In the genomic region with DNA sequence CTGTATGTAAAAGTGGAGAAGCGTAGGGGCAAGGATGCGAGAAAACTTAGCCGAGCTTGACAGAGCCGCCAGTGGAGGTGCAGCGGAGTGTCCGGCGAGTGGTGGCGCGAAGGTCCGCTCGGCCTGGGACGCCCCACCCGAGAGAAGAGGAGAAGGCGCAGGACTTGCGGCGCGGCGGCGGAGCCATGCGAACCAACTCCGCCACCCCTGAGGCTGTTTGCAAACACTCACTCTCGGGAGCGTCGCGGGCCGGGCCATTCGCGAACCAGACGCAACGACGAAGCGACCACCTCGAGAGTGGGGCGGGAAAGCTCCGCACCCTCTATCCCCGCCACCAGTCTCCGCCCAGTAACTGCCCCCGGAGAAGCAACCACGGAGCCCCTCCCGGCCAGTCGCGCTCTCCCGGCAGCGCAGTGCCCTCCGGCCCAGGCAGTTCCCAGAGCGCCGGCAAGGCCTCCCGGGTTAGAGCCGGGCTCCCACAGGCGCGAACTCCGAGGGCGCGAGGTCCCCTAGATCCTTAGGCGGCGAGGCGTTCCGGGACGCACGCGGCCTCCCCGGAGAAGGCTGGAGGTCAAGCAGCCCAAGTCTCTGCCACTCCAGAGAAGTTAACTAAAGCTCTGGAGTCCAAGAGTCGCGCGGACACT, we compare ENCODE assay signal across 11 cellular contexts. TPM values are rescaled to one million over a fixed set of nuclear protein-coding genes. Genes with fewer than 3 reads are reported as not detected.
DNase-seq lines count a peak whose midpoint lies in the region; ATAC-seq, FAIRE-seq and TF ChIP-seq lines count a peak whose summit lies in the region.
"Had no signal": no experiment of that assay in that cellular context is flagged by ENCODE, and none has a peak within 500 bp of the region (broad histone marks: within the 10 kb centered on the region; RNA-seq: fewer than 3 reads in every experiment).

No MANE protein-coding gene starts in this region.

- H3K9ac ChIP-seq in duodenal mucosa (ENCODE audit: low read depth in 1 of 2, low read length in 2 of 2), result peak overlapping the region; percentile 44 to 49

- H3K4me1 ChIP-seq in HEK293 (ENCODE audit: control insufficient read depth, insufficient read depth, low read length), result no peaks in the 10 kb centered on the region
- H3K4me1 ChIP-seq in duodenal mucosa (ENCODE audit: control insufficient read depth in 1 of 2, insufficient read depth in 2 of 2, low read length in 2 of 2), result no peaks in the 10 kb centered on the region
- H3K4me1 ChIP-seq in small intestine (ENCODE audit: control insufficient read depth in 2 of 2, insufficient read depth in 1 of 2, low read depth in 1 of 2, low read length in 1 of 2), result no peaks in the 10 kb centered on the region

- no peak for FAIRE-seq in small intestine (lab: Jason Lieb, UNC)

- CTCF ChIA-PET in HEK293 (lab: Yijun Ruan, JAX), result interaction anchor here (0.9 kb wide), 1 partner anchor 282 kb away, joined by 4 read pairs; no protein-coding TSS in a partner anchor

- ATAC-seq in stimulated activated memory B cell treated with anti-CD40 and anti-IgM and Interleukin-4, amounts not matched to agents 10 μg/mL and 1 μg/mL and 100 μg/mL, for 72 hours, result no peak

- H3K4me3 ChIP-seq in HEK293 (ENCODE audit: low read depth, low read length), result peak overlapping the region; percentile 42
- H3K4me3 ChIP-seq in duodenal mucosa (ENCODE audit: low read depth in 1 of 2, low read length in 2 of 2), result peak overlapping the region; percentile 35 to 40
- peak overlapping the region; percentile 46 for H3K4me3 ChIP-seq in kidney epithelial cell (ENCODE audit: low read depth, low read length)
- peak overlapping the region; percentile 29 to 59 for H3K4me3 ChIP-seq in small intestine (ENCODE audit: low read depth in 1 of 2, low read length in 2 of 2)

- no peak overlapping the region for H3K4me3 Mint-ChIP-seq in stimulated activated memory B cell treated with anti-CD40 and anti-IgM and Interleukin-4, amounts not matched to agents 10 μg/mL and 1 μg/mL and 100 μg/mL, for 72 hours

- H3K27ac ChIP-seq in HEK293 (ENCODE audit: extremely low read depth, low read depth, low read length) (peak overlapping the region; percentile 24; the same call in 1 of the 2 replicates), duodenal mucosa (ENCODE audit: low read depth, low read length) (peak overlapping the region; percentile 67), small intestine (ENCODE audit: low read depth in 1 of 2, low read length in 1 of 2) (peak overlapping the region; percentile 20 to 88), caudate nucleus (ENCODE audit: low read depth, low read length) (no peak overlapping the region)

- no peaks in the 10 kb centered on the region for H3K27me3 ChIP-seq in duodenal mucosa (ENCODE audit: control insufficient read depth in 1 of 2, insufficient read depth in 2 of 2, low read length in 2 of 2)
- peaks cover 4% of the 10 kb centered on the region for H3K27me3 ChIP-seq in kidney epithelial cell (ENCODE audit: control insufficient read depth, insufficient read depth, low read length)
- H3K27me3 ChIP-seq in small intestine (ENCODE audit: control insufficient read depth in 2 of 2, insufficient read depth in 2 of 2, low read length in 2 of 2), result no peaks in the 10 kb centered on the region

- POLR2A ChIA-PET in HEK293 (lab: Yijun Ruan, JAX), result no interaction called here

- TF ChIP-seq CTCF in HEK293 (tag by site-specific recombination; IDR thresholded peaks at IDR 0.05) (peak; percentile 65), kidney epithelial cell (IDR thresholded peaks at IDR 0.05; ENCODE audit: insufficient read depth, low read length, poor library complexity, severe bottlenecking) (no peak)

- H3K9me3 Mint-ChIP-seq in stimulated activated memory B cell treated with anti-CD40 and anti-IgM and Interleukin-4, amounts not matched to agents 10 μg/mL and 1 μg/mL and 100 μg/mL, for 72 hours, result peaks cover 4% of the 10 kb centered on the region

- DNase-seq in kidney epithelial cell (ENCODE audit: low read depth), result no peak
- DNase-seq in small intestine, result peak; percentile 6
- DNase-seq in NCI-H1694 treated with DMSO at 0.1 percent for 48 hours (lab: John Stamatoyannopoulos, UW), result no peak
- DNase-seq in caudate nucleus (lab: John Stamatoyannopoulos, UW), result no peak
- no peak for DNase-seq in amygdala (lab: John Stamatoyannopoulos, UW)
- DNase-seq: activated CD4-positive, alpha-beta T cell treated with anti-CD3 and anti-CD28 coated beads, Interleukin-2, amount 50 U/mL, for 48 hours; DND-41; stimulated activated CD4-positive, alpha-beta T cell treated with anti-CD3 and anti-CD28 coated beads, Interleukin-15, amount 100 ng/mL, for 24 hours had no signal

- H3K36me3 Mint-ChIP-seq in stimulated activated memory B cell treated with anti-CD40 and anti-IgM and Interleukin-4, amounts not matched to agents 10 μg/mL and 1 μg/mL and 100 μg/mL, for 72 hours, result peaks cover 58% of the 10 kb centered on the region

- no peak overlapping the region for H3K27ac Mint-ChIP-seq in stimulated activated memory B cell treated with anti-CD40 and anti-IgM and Interleukin-4, amounts not matched to agents 10 μg/mL and 1 μg/mL and 100 μg/mL, for 72 hours

- no peaks in the 10 kb centered on the region for H3K4me1 Mint-ChIP-seq in stimulated activated memory B cell treated with anti-CD40 and anti-IgM and Interleukin-4, amounts not matched to agents 10 μg/mL and 1 μg/mL and 100 μg/mL, for 72 hours

- WGBS in small intestine, 3 donors, result 59 to 79% (median 71%) methylated on average over 63 to 65 of the region's 65 CpGs

- H3K9me3 ChIP-seq in HEK293 (ENCODE audit: control insufficient read depth, insufficient read depth, low read depth, low read length) (no peaks in the 10 kb centered on the region), duodenal mucosa (ENCODE audit: control insufficient read depth in 1 of 2, low read length in 2 of 2) (peaks cover 0 to 9% of the 10 kb centered on the region in 2 donors), small intestine (ENCODE audit: control insufficient read depth, low read depth) (no peaks in the 10 kb centered on the region)

- H3K36me3 ChIP-seq in HEK293 (ENCODE audit: control insufficient read depth in 2 of 2, insufficient read depth in 1 of 2, low read length in 2 of 2), result peaks cover 0 to 12% of the 10 kb centered on the region in 2 experiments; a peak in 1 of 3 replicates
- peaks cover 11 to 18% of the 10 kb centered on the region in 2 donors for H3K36me3 ChIP-seq in duodenal mucosa (ENCODE audit: control insufficient read depth in 1 of 2, insufficient read depth in 2 of 2, low read length in 2 of 2)
- no peaks in the 10 kb centered on the region for H3K36me3 ChIP-seq in kidney epithelial cell (ENCODE audit: control insufficient read depth, insufficient read depth, low read length)
- H3K36me3 ChIP-seq in small intestine (ENCODE audit: control insufficient read depth in 2 of 2, insufficient read depth in 2 of 2, low read length in 2 of 2), result peaks cover 0 to 4% of the 10 kb centered on the region in 2 donors

- H3K27me3 Mint-ChIP-seq in stimulated activated memory B cell treated with anti-CD40 and anti-IgM and Interleukin-4, amounts not matched to agents 10 μg/mL and 1 μg/mL and 100 μg/mL, for 72 hours, result no peaks in the 10 kb centered on the region

TF ChIP-seq in HEK293, 187 proteins besides CTCF, POLR2A, EP300 and RAD21 (continues in another document):
- TF ChIP-seq ZNF768 (tag by site-specific recombination; IDR thresholded peaks at IDR 0.05) (no peak), ZNF600 (tag by site-specific recombination; IDR thresholded peaks at IDR 0.05) (peak; percentile 53; the same call in 1 of the 2 replicates), ZIC2 (tag by site-specific recombination; IDR thresholded peaks at IDR 0.05) (peak; percentile 28; the same call in 1 of the 2 replicates), KLF7 (tag by site-specific recombination; IDR thresholded peaks at IDR 0.05; ENCODE audit: borderline replicate concordance) (0 out of 2 replicates have a peak, but pooled peaks have one; percentile 39), EGR2 (tag by site-specific recombination; IDR thresholded peaks at IDR 0.05; ENCODE audit: low read depth) (0 out of 2 replicates have a peak, but pooled peaks have one; percentile 6), GLIS2 (tag by site-specific recombination; IDR thresholded peaks at IDR 0.05) (peak; percentile 94), ZNF184 (tag by site-specific recombination; IDR thresholded peaks at IDR 0.05) (no peak), ZBTB17 (tag by site-specific recombination; IDR thresholded peaks at IDR 0.05) (0 out of 2 replicates have a peak, but pooled peaks have one; percentile 43), ZBTB21 (tag by site-specific recombination; IDR thresholded peaks at IDR 0.05) (no peak), MZF1 (tag by site-specific recombination; IDR thresholded peaks at IDR 0.05; ENCODE audit: borderline replicate concordance) (no peak), GLIS1 (tag by site-specific recombination; IDR thresholded peaks at IDR 0.05) (peak; percentile 79)
- TF ChIP-seq, protein P1, sequence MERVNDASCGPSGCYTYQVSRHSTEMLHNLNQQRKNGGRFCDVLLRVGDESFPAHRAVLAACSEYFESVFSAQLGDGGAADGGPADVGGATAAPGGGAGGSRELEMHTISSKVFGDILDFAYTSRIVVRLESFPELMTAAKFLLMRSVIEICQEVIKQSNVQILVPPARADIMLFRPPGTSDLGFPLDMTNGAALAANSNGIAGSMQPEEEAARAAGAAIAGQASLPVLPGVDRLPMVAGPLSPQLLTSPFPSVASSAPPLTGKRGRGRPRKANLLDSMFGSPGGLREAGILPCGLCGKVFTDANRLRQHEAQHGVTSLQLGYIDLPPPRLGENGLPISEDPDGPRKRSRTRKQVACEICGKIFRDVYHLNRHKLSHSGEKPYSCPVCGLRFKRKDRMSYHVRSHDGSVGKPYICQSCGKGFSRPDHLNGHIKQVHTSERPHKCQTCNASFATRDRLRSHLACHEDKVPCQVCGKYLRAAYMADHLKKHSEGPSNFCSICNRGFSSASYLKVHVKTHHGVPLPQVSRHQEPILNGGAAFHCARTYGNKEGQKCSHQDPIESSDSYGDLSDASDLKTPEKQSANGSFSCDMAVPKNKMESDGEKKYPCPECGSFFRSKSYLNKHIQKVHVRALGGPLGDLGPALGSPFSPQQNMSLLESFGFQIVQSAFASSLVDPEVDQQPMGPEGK (tag by site-specific recombination; IDR thresholded peaks at IDR 0.05), result peak; percentile 76
- TF ChIP-seq, protein P2, sequence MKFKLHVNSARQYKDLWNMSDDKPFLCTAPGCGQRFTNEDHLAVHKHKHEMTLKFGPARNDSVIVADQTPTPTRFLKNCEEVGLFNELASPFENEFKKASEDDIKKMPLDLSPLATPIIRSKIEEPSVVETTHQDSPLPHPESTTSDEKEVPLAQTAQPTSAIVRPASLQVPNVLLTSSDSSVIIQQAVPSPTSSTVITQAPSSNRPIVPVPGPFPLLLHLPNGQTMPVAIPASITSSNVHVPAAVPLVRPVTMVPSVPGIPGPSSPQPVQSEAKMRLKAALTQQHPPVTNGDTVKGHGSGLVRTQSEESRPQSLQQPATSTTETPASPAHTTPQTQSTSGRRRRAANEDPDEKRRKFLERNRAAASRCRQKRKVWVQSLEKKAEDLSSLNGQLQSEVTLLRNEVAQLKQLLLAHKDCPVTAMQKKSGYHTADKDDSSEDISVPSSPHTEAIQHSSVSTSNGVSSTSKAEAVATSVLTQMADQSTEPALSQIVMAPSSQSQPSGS (tag by site-specific recombination; IDR thresholded peaks at IDR 0.05; ENCODE audit: low read depth), result no peak

RNA-seq across cellular contexts. Expression of a gene that starts 2.2 kb away (rescaled TPM):
- not detected in 2 replicates for total RNA-seq in kidney epithelial cell
- polyA plus RNA-seq in small intestine, result 1 to 10 TPM in 2 of 3 donors, under 1 TPM in 1; 0.89 to 9.6 (median 9.5) TPM
